In genomic region chr7:5375925-5376324, GRCh38 we compare ENCODE assay signal across 17 cellular contexts. TPM values are rescaled to one million over a fixed set of nuclear protein-coding genes. Genes with fewer than 3 reads are reported as not detected.
DNase-seq lines count a peak whose midpoint lies in the region; ATAC-seq lines count a peak whose summit lies in the region.
"Had no signal": no experiment of that assay in that cellular context is flagged by ENCODE, and none has a peak within 500 bp of the region (broad histone marks: within the 10 kb centered on the region; RNA-seq: fewer than 3 reads in every experiment).

No MANE protein-coding gene starts in this region.

- H3K27me3 Mint-ChIP-seq in effector memory CD8-positive, alpha-beta T cell = no peaks in the 10 kb centered on the region
- no peaks in the 10 kb centered on the region for H3K27me3 Mint-ChIP-seq in stimulated activated naive CD8-positive, alpha-beta T cell treated with anti-CD3 and anti-CD28 coated beads, Interleukin-15, amount 100 ng/mL, for 72 hours

- ATAC-seq in activated naive CD4-positive, alpha-beta T cell treated with anti-CD3 and anti-CD28 coated beads, Interleukin-2, amount 50 U/mL, for 72 hours = peak in 1 of 2 donors; percentile 9
- ATAC-seq in effector memory CD8-positive, alpha-beta T cell (replicated peaks) = peak; percentile 84
- ATAC-seq in stimulated activated naive CD8-positive, alpha-beta T cell treated with anti-CD3 and anti-CD28 coated beads, Interleukin-15, amount 100 ng/mL, for 72 hours = peak; percentile 2
- ATAC-seq: left lobe of liver, psoas muscle had no signal

- peaks cover 13 to 15% of the 10 kb centered on the region in 2 donors for H3K4me1 Mint-ChIP-seq in effector memory CD8-positive, alpha-beta T cell (ENCODE audit: low read depth in 2 of 2)
- H3K4me1 Mint-ChIP-seq in stimulated activated naive CD8-positive, alpha-beta T cell treated with anti-CD3 and anti-CD28 coated beads, Interleukin-15, amount 100 ng/mL, for 72 hours = peaks cover 9% of the 10 kb centered on the region
- H3K4me1 Mint-ChIP-seq: neural progenitor cell had no signal

- no peaks in the 10 kb centered on the region for H3K9me3 Mint-ChIP-seq in activated naive CD4-positive, alpha-beta T cell treated with anti-CD3 and anti-CD28 coated beads, Interleukin-2, amount 50 U/mL, for 72 hours
- H3K9me3 Mint-ChIP-seq in effector memory CD8-positive, alpha-beta T cell = no peaks in the 10 kb centered on the region
- H3K9me3 Mint-ChIP-seq in stimulated activated naive CD8-positive, alpha-beta T cell treated with anti-CD3 and anti-CD28 coated beads, Interleukin-15, amount 100 ng/mL, for 72 hours = no peaks in the 10 kb centered on the region
- H3K9me3 Mint-ChIP-seq: neural progenitor cell had no signal

- peak overlapping the region in 1 of 2 donors; percentile 49 for H3K4me3 Mint-ChIP-seq in effector memory CD8-positive, alpha-beta T cell
- no peak overlapping the region for H3K4me3 Mint-ChIP-seq in stimulated activated naive CD8-positive, alpha-beta T cell treated with anti-CD3 and anti-CD28 coated beads, Interleukin-15, amount 100 ng/mL, for 72 hours
- H3K4me3 Mint-ChIP-seq: neural progenitor cell had no signal

- H3K27ac Mint-ChIP-seq in activated naive CD4-positive, alpha-beta T cell treated with anti-CD3 and anti-CD28 coated beads, Interleukin-2, amount 50 U/mL, for 72 hours = peak overlapping the region; percentile 9 to 66
- peak overlapping the region; percentile 23 to 32 for H3K27ac Mint-ChIP-seq in effector memory CD8-positive, alpha-beta T cell
- H3K27ac Mint-ChIP-seq in stimulated activated naive CD8-positive, alpha-beta T cell treated with anti-CD3 and anti-CD28 coated beads, Interleukin-15, amount 100 ng/mL, for 72 hours = peak overlapping the region in 1 of 2 donors; percentile 6
- H3K27ac Mint-ChIP-seq: neural progenitor cell had no signal

- DNase-seq in activated naive CD4-positive, alpha-beta T cell treated with anti-CD3 and anti-CD28 coated beads, Interleukin-2, amount 50 U/mL, for 72 hours (ENCODE audit: low spot score in 2 of 2) = no peak
- no peak for DNase-seq in activated naive CD4-positive, alpha-beta T cell (lab: John Stamatoyannopoulos, UW)
- DNase-seq in MV-4-11 (lab: John Stamatoyannopoulos, UW) (peak; percentile 10), NCI-H1417 treated with DMSO at 0.1 percent for 48 hours (lab: John Stamatoyannopoulos, UW) (no peak), NCI-H2227 treated with DMSO at 0.1 percent for 48 hours (lab: John Stamatoyannopoulos, UW) (no peak)
- peak in 2 of 3 experiments; percentile 11 to 18 for DNase-seq in effector memory CD8-positive, alpha-beta T cell
- DNase-seq in stimulated activated naive CD8-positive, alpha-beta T cell treated with anti-CD3 and anti-CD28 coated beads, Interleukin-15, amount 100 ng/mL, for 72 hours = no peak
- DNase-seq in stimulated activated CD4-positive, alpha-beta T cell treated with anti-CD3 and anti-CD28 coated beads, Interleukin-4, amount 100 ng/mL, for 1 hour = no peak
- DNase-seq: midbrain, NCI-H1105 treated with DMSO at 0.1 percent for 48 hours, NCI-H526 treated with DMSO at 0.1 percent for 48 hours, psoas muscle, Right ventricle myocardium superior, testis, WERI-Rb-1 had no signal

- peaks cover 4 to 11% of the 10 kb centered on the region in 2 donors for H3K36me3 Mint-ChIP-seq in activated naive CD4-positive, alpha-beta T cell treated with anti-CD3 and anti-CD28 coated beads, Interleukin-2, amount 50 U/mL, for 72 hours
- H3K36me3 Mint-ChIP-seq in effector memory CD8-positive, alpha-beta T cell (ENCODE audit: insufficient read depth) = peaks cover 49% of the 10 kb centered on the region

RNA-seq across cellular contexts. Expression of gene TNRC18, which starts 47.7 kb away (rescaled TPM):
- total RNA-seq in activated naive CD4-positive, alpha-beta T cell treated with anti-CD3 and anti-CD28 coated beads, Interleukin-2, amount 50 U/mL, for 72 hours = 10 to 100 TPM; 46.9 to 47.7 TPM

Comparison
In these comparisons a context has a peak if more than half of its experiments do, and no peak if none do; other contexts are left out.
1. DNase-seq: peak in MV-4-11 (single experiment) and effector memory CD8-positive, alpha-beta T cell (2 of 3); none in activated naive CD4-positive, alpha-beta T cell treated with anti-CD3 and anti-CD28 coated beads, Interleukin-2, amount 50 U/mL, for 72 hours (0 of 2), activated naive CD4-positive, alpha-beta T cell (0 of 4), stimulated activated naive CD8-positive, alpha-beta T cell treated with anti-CD3 and anti-CD28 coated beads, Interleukin-15, amount 100 ng/mL, for 72 hours (0 of 2), NCI-H1417 treated with DMSO at 0.1 percent for 48 hours (single experiment), stimulated activated CD4-positive, alpha-beta T cell treated with anti-CD3 and anti-CD28 coated beads, Interleukin-4, amount 100 ng/mL, for 1 hour (single experiment) and NCI-H2227 treated with DMSO at 0.1 percent for 48 hours (single experiment).